Comparison of ENCODE assay signal across 10 cellular contexts in the genomic region with DNA sequence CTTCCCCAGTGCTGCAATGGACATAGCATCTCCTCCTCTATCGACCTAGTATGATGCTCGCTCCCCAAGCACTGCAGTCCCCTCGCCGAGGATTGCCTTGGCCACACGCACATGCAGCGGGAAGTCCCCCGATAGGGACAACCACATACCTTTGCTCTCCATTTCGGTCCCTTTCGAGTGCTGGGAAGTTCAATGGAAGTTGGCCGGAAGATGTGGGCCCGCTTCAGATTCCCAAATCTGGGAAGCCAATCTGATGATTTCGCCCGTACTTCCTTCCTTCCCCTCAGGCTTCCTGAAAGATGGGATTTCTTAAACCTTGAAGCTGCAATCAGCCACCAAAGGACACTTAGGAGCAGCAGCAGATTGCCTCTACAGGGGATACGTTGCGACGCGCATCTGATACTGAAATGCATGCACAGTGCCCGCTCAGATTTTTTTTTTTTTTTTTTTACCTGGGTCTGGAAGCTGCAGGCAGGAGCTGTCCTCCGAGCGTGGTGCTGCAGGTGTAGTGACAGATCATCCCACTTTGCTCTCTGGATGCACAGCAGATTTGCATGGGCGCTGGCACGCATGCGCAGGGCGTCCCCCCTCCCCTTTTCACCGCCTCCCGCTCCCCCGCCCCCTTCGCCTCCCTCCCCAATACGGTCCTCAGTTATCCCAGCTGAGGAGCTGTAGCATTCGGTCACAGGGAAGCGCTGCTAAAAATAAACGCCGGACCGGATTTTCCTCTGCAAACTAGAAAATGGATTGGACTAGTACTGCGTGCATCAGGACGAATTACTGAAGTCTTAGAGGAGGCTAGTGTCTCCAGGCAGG. TPM values are rescaled to one million over a fixed set of nuclear protein-coding genes. Genes with fewer than 3 reads are reported as not detected.
DNase-seq lines count a peak whose midpoint lies in the region; ATAC-seq, FAIRE-seq and TF ChIP-seq lines count a peak whose summit lies in the region.
"Had no signal": no experiment of that assay in that cellular context is flagged by ENCODE, and none has a peak within 500 bp of the region (broad histone marks: within the 10 kb centered on the region; RNA-seq: fewer than 3 reads in every experiment).

A gene (minus strand): TSS at position 510 of the 816 bp plus-strand sequence.

- H3K36me3 ChIP-seq in Panc1 (ENCODE audit: control insufficient read depth, insufficient read depth, low read length) = no peaks in the 10 kb centered on the region
- no peaks in the 10 kb centered on the region for H3K36me3 ChIP-seq in upper lobe of right lung

- POLR2A ChIA-PET in Panc1 (lab: Charles Lee) = interaction anchor here (0.6 kb wide), 1 partner anchor 10 kb away, joined by 8 read pairs; no protein-coding TSS in a partner anchor

- no peaks in the 10 kb centered on the region for H3K9me3 ChIP-seq in Panc1 (ENCODE audit: control insufficient read depth, insufficient read depth, low read depth, low read length)
- H3K9me3 ChIP-seq in upper lobe of right lung = no peaks in the 10 kb centered on the region

- TF ChIP-seq CTCF in Panc1 (IDR thresholded peaks at IDR 0.05) = no peak
- no peak for TF ChIP-seq CTCF in epithelial cell of esophagus (IDR thresholded peaks at IDR 0.05; ENCODE audit: insufficient read depth, low read depth, low read length, missing control alignments)
- TF ChIP-seq CTCF in upper lobe of right lung (IDR thresholded peaks at IDR 0.05) = no peak

- no TSS peak for BruUV-seq in Panc1 (replicated peaks; lab: Mats Ljungman, UMichigan)

- ATAC-seq in Panc1 (peak; percentile 72), upper lobe of right lung (peak; percentile 78)

- CTCF ChIA-PET in Panc1 (lab: Charles Lee) = no interaction called here

- H3K4me3 ChIP-seq in Panc1 (ENCODE audit: low read depth in 2 of 2, low read length in 2 of 2) (peak within 1 kb of the TSS; percentile 3 to 38; a peak in 2 of 4 replicates), epithelial cell of esophagus (ENCODE audit: low read length) (no peak within 1 kb of the TSS), upper lobe of right lung (peak within 1 kb of the TSS; percentile 9)

- in situ Hi-C loops in Panc1 (cut with HindIII; ENCODE audit: low pct_unique_long_range_greater_than_20kb, low sequenced_read_pairs) = no loop called here

- H3K4me1 ChIP-seq in Panc1 (ENCODE audit: control insufficient read depth, insufficient read depth, low read length) (peaks cover 5% of the 10 kb centered on the region; the same call in 1 of the 2 replicates), upper lobe of right lung (peaks cover 11% of the 10 kb centered on the region)

- FAIRE-seq in HTR-8/SVneo (lab: Jason Lieb, UNC) = no peak

- intact Hi-C loops in Panc1 (cut with micrococcal nuclease; ENCODE audit: unreplicated experiment) = no loop called here
- intact Hi-C loops in upper lobe of right lung (cut with DNase I) = no loop called here

- H3K27me3 ChIP-seq in Panc1 (ENCODE audit: control insufficient read depth, insufficient read depth, low read length) (peaks cover 2% of the 10 kb centered on the region; the same call in 1 of the 2 replicates), upper lobe of right lung (peaks cover 5% of the 10 kb centered on the region)

- DNase-seq in 8988T = peak; percentile 26
- DNase-seq in HTR-8/SVneo (ENCODE audit: insufficient read length, low spot score) = peak; percentile 56
- no peak for DNase-seq in Panc1 (ENCODE audit: low read depth, low spot score)
- DNase-seq in epithelial cell of esophagus (ENCODE audit: low read depth) = peak; percentile 73
- peak; percentile 75 for DNase-seq in midbrain (lab: John Stamatoyannopoulos, UW)
- DNase-seq in upper lobe of right lung = peak; percentile 74
- DNase-seq in NK-92 (lab: John Stamatoyannopoulos, UW; ENCODE audit: unreplicated experiment) = no peak
- DNase-seq in T-helper 9 cell = no peak
- DNase-seq: activated B cell treated with CpG ODN at 0.5 μM for 24 hours had no signal

- H3K27ac ChIP-seq in Panc1 (ENCODE audit: low read length) (no peak within 1 kb of the TSS), upper lobe of right lung (no peak within 1 kb of the TSS)

RNA-seq across cellular contexts. Expression of the gene that starts here (rescaled TPM):
- total RNA-seq in Panc1 (2021; ENCODE audit: unreplicated experiment) (0.51 TPM), upper lobe of right lung (3.2 TPM)
- 0.16 TPM for polyA plus RNA-seq in Panc1 (2012; ENCODE audit: insufficient read length)
- total RNA-seq: activated B cell treated with CpG ODN at 0.5 μM for 24 hours; CD4-positive, alpha-beta memory T cell had no signal
- polyA plus RNA-seq: CD4-positive, alpha-beta memory T cell had no signal

Comparison
In these comparisons a context has a peak if more than half of its experiments do, and no peak if none do; other contexts are left out.
1. Peak in ATAC-seq and H3K4me3 ChIP-seq in Panc1; RNA of the gene not detected or under 1 TPM.
2. DNase-seq: peak in 8988T (single experiment), HTR-8/SVneo (single experiment), epithelial cell of esophagus (single experiment), midbrain (single experiment) and upper lobe of right lung (single experiment); none in Panc1 (single experiment), NK-92 (single experiment) and T-helper 9 cell (single experiment).